21 cellular contexts compared by ENCODE assay signal in the genomic region with DNA sequence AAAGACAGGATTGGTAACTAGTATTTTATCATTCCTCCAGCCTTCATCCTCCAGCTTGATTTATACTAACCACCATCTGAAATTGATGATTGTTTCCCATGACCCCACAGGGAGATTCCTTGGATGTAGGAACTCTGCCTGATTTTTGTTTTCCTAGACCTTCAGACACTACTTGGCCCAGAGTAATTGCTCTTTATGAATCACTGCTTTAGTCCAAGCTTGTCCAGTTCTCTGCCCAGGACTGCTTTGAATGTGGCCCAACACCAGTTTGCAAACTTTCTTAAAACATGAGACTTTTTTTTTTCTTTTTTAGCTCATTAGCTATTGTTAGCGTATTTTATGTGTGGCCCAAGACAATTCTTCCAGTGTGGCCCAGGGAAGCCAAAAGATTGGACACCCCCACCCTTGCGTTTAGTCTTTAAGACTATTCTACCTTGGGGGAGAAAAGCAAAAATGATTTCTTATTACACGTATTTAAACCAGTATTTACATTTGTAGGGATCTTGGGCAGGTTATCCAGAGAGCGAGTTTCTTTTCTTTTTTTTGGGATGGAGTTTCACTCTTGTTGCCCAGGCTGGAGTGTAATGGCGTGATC. TPM values are rescaled to one million over a fixed set of nuclear protein-coding genes. Genes with fewer than 3 reads are reported as not detected.
A peak's percentile ranks its signal among the peaks of the same experiment; 100 is the strongest.
DNase-seq lines count a peak whose midpoint lies in the region; ATAC-seq, FAIRE-seq and TF ChIP-seq lines count a peak whose summit lies in the region.
"Had no signal": no experiment of that assay in that cellular context is flagged by ENCODE, and none has a peak within 500 bp of the region (broad histone marks: within the 10 kb centered on the region; RNA-seq: fewer than 3 reads in every experiment).

No MANE protein-coding gene starts in this region.

- H3K27ac ChIP-seq in ACC112 (ENCODE audit: low read depth, low read length), result peak overlapping the region; percentile 31
- H3K27ac ChIP-seq: body of pancreas, colonic mucosa, right lobe of liver had no signal

- no peak overlapping the region for H3K4me3 Mint-ChIP-seq in osteocyte (ENCODE audit: unreplicated experiment)
- H3K4me3 Mint-ChIP-seq: CD4-positive, CD25-positive, alpha-beta regulatory T cell had no signal

- no peak overlapping the region for H2AFZ ChIP-seq in ACC112 (ENCODE audit: low read length, unreplicated experiment)

- H3K79me2 ChIP-seq in ACC112 (ENCODE audit: control insufficient read depth, insufficient read depth, low read length, unreplicated experiment), result peaks cover 95% of the 10 kb centered on the region

- peaks cover 28% of the 10 kb centered on the region for H3K36me3 Mint-ChIP-seq in osteocyte (ENCODE audit: unreplicated experiment)
- H3K36me3 Mint-ChIP-seq: CD4-positive, CD25-positive, alpha-beta regulatory T cell had no signal

- no peak overlapping the region for H3K4me3 ChIP-seq in ACC112 (ENCODE audit: low read depth, low read length)
- H3K4me3 ChIP-seq: body of pancreas, colonic mucosa, right lobe of liver had no signal

- TF ChIP-seq POLR2A in GM12891 (IDR thresholded peaks at IDR 0.05; ENCODE audit: low read depth, low read length), result no peak

- FAIRE-seq in RCC 7860 (lab: Jason Lieb, UNC) (no peak), GM12891 (lab: Jason Lieb, UNC) (no peak)
- FAIRE-seq: endometrium had no signal

- no peaks in the 10 kb centered on the region for H3K27me3 Mint-ChIP-seq in osteocyte (ENCODE audit: unreplicated experiment)
- H3K27me3 Mint-ChIP-seq: CD4-positive, CD25-positive, alpha-beta regulatory T cell had no signal

- H3K9me3 Mint-ChIP-seq in osteocyte (ENCODE audit: unreplicated experiment), result no peaks in the 10 kb centered on the region

- no peaks in the 10 kb centered on the region for H3K27me3 ChIP-seq in ACC112 (ENCODE audit: insufficient read depth, low read length)
- H3K27me3 ChIP-seq: body of pancreas, colonic mucosa, right lobe of liver had no signal

- H3K4me1 Mint-ChIP-seq in osteocyte (ENCODE audit: unreplicated experiment), result peaks cover 64% of the 10 kb centered on the region

- H3K27ac Mint-ChIP-seq in osteocyte (ENCODE audit: unreplicated experiment), result peak overlapping the region; percentile 65
- H3K27ac Mint-ChIP-seq: CD4-positive, CD25-positive, alpha-beta regulatory T cell had no signal

- no peak for ATAC-seq in GM19035 (IDR thresholded peaks at IDR 0.05; ENCODE audit: unreplicated experiment)
- ATAC-seq: body of pancreas, PC-3 had no signal

- H3K4me1 ChIP-seq in ACC112 (ENCODE audit: control insufficient read depth, insufficient read depth, low read length, unreplicated experiment), result peaks cover 76% of the 10 kb centered on the region
- H3K4me1 ChIP-seq: body of pancreas, colonic mucosa, right lobe of liver had no signal

- TF ChIP-seq CTCF in osteocyte (IDR thresholded peaks at IDR 0.05), result no peak

- H3K36me3 ChIP-seq in ACC112 (ENCODE audit: insufficient read depth, low read length), result peaks cover 25% of the 10 kb centered on the region
- H3K36me3 ChIP-seq: colonic mucosa, right lobe of liver had no signal

- DNase-seq in RCC 7860 (ENCODE audit: low spot score) (peak; percentile 31), fibroblast of gingiva (ENCODE audit: low read depth) (peak; percentile 64), osteocyte (ENCODE audit: extremely low spot score, unreplicated experiment) (no peak), GM12891 (ENCODE audit: insufficient read length, low spot score) (no peak), GF-D8 (lab: John Stamatoyannopoulos, UW) (no peak)
- no peak for DNase-seq in effector CD4-positive, alpha-beta T cell
- DNase-seq: 8988T; activated gamma-delta T cell; body of pancreas; CD4-positive, CD25-positive, alpha-beta regulatory T cell; colonic mucosa; DMS153; NCI-H146; NCI-H82; PC-3; right lobe of liver; stimulated activated CD4-positive, alpha-beta T cell treated with anti-CD3 and anti-CD28 coated beads, Interleukin-1b, Interleukin-23, amount 100 ng/mL, for 48 hours; T-helper 9 cell had no signal

TF ChIP-seq in GM12891, 5 proteins besides CTCF, POLR2A, EP300 and RAD21:
- TF ChIP-seq SPI1 (IDR thresholded peaks at IDR 0.05; ENCODE audit: low read depth, low read length) (no peak), PAX5 (IDR thresholded peaks at IDR 0.05; ENCODE audit: insufficient read depth, low read length, severe bottlenecking) (no peak), POLR2AphosphoS5 (IDR thresholded peaks at IDR 0.05; ENCODE audit: low read depth, low read length) (no peak), TAF1 (IDR thresholded peaks at IDR 0.05; ENCODE audit: low read depth, low read length) (no peak), POU2F2 (IDR thresholded peaks at IDR 0.05; ENCODE audit: low read depth, low read length) (no peak)
TF ChIP-seq in GM12891: peak in this region for 0.

RNA-seq across cellular contexts. Expression of a gene that starts 18.4 kb away (rescaled TPM):
- total RNA-seq in osteocyte, result 197 and 212 TPM in 2 replicates
- polyA plus RNA-seq in GM12891 (2012; ENCODE audit: low read depth, missing spikeins), result 137 TPM

Comparison
In these comparisons a context has a peak if more than half of its experiments do, and no peak if none do; other contexts are left out.
1. DNase-seq: peak in RCC 7860 (single experiment) and fibroblast of gingiva (single experiment); none in osteocyte (single experiment), GM12891 (single experiment), effector CD4-positive, alpha-beta T cell (single experiment) and GF-D8 (single experiment).